8 cellular contexts compared by ENCODE assay signal in genomic region chr12:47156167-47156736, GRCh38.
DNase-seq lines count a peak whose midpoint lies in the region; ATAC-seq, FAIRE-seq and TF ChIP-seq lines count a peak whose summit lies in the region.
"Had no signal": no experiment of that assay in that cellular context is flagged by ENCODE, and none has a peak within 500 bp of the region (broad histone marks: within the 10 kb centered on the region; RNA-seq: fewer than 3 reads in every experiment).

No MANE protein-coding gene starts in this region.

- H3K4me1 Mint-ChIP-seq in HFFc6 (ENCODE audit: low read depth): peaks cover 21% of the 10 kb centered on the region

- H3K9me3 ChIP-seq in fibroblast of lung (ENCODE audit: control insufficient read depth, insufficient read depth, low read depth, low read length) (no peaks in the 10 kb centered on the region), pancreas (no peaks in the 10 kb centered on the region)

- peak; percentile 28 for DNase-seq in HFFc6
- DNase-seq in OCI-M1 (lab: John Stamatoyannopoulos, UW): peak; percentile 75
- peak; percentile 24 to 51 for DNase-seq in fibroblast of lung (ENCODE audit: low read depth in 2 of 2)
- DNase-seq in pancreas: peak in 4 of 6 donors; percentile 31 to 75 (median 54)
- DNase-seq in UCSD-AML1 (lab: John Stamatoyannopoulos, UW; ENCODE audit: unreplicated experiment): no peak
- DNase-seq in NCI-H2227 (lab: John Stamatoyannopoulos, UW; ENCODE audit: unreplicated experiment): no peak

- peak overlapping the region; percentile 53 for H3K27ac Mint-ChIP-seq in HFFc6

- H3K9me3 Mint-ChIP-seq in HFFc6: peaks cover 9% of the 10 kb centered on the region; the same call in 1 of the 2 replicates

- H2AFZ ChIP-seq in fibroblast of lung (ENCODE audit: low read length): no peak overlapping the region

- peaks cover 6% of the 10 kb centered on the region for H3K4me1 ChIP-seq in fibroblast of lung (ENCODE audit: control insufficient read depth, extremely low read depth, insufficient read depth, low read length)
- H3K4me1 ChIP-seq in pancreas: peaks cover 7 to 12% (median 9%) of the 10 kb centered on the region in 3 donors

- 30 to 51% methylated on average over 2 of the region's 2 CpGs for WGBS in pancreas, 2 donors

- H3K27me3 Mint-ChIP-seq in HFFc6 (ENCODE audit: insufficient read depth): no peaks in the 10 kb centered on the region

- intact Hi-C loops in pancreas (cut with DNase I): no loop called here

- H3K4me3 ChIP-seq in fibroblast of lung (replicated peaks in 1 of 4; ENCODE audit: control extremely low read depth in 1 of 4, insufficient read depth in 1 of 4, low read depth in 3 of 4, low read length in 4 of 4): no peak overlapping the region
- H3K4me3 ChIP-seq in pancreas: no peak overlapping the region

- H3K4me2 ChIP-seq in fibroblast of lung (ENCODE audit: extremely low read depth, insufficient read depth, low read length): no peak overlapping the region

- H4K20me1 ChIP-seq in fibroblast of lung (ENCODE audit: control insufficient read depth, extremely low read depth, insufficient read depth, low read length): no peaks in the 10 kb centered on the region

- H3K27me3 ChIP-seq in fibroblast of lung (ENCODE audit: control insufficient read depth, insufficient read depth, low read length) (no peaks in the 10 kb centered on the region), pancreas (no peaks in the 10 kb centered on the region)

- TF ChIP-seq CTCF in HFFc6 (IDR thresholded peaks at IDR 0.05) (no peak), fibroblast of lung (conservative IDR thresholded peaks at IDR 0.05 in 1 of 2, IDR thresholded peaks at IDR 0.05 in 1 of 2; ENCODE audit: low read depth in 1 of 2, low read length in 2 of 2) (no peak), pancreas (IDR thresholded peaks at IDR 0.05) (no peak)

- peak; percentile 91 to 95 (median 94) for ATAC-seq in pancreas
- ATAC-seq in GM21381 (IDR thresholded peaks at IDR 0.05; ENCODE audit: unreplicated experiment): no peak

- no peak overlapping the region for H3K9ac ChIP-seq in fibroblast of lung (ENCODE audit: insufficient read depth, low read length)

- FAIRE-seq in pancreas (lab: Jason Lieb, UNC): no peak
- FAIRE-seq: H54 had no signal

- H3K79me2 ChIP-seq in fibroblast of lung (ENCODE audit: control insufficient read depth, insufficient read depth, low read length): no peaks in the 10 kb centered on the region

- no peaks in the 10 kb centered on the region for H3K36me3 ChIP-seq in fibroblast of lung (ENCODE audit: control insufficient read depth, insufficient read depth, low read length)
- H3K36me3 ChIP-seq in pancreas: no peaks in the 10 kb centered on the region

- H3K27ac ChIP-seq in fibroblast of lung (ENCODE audit: insufficient read depth, low read length) (no peak overlapping the region), pancreas (peak overlapping the region; percentile 7 to 66 (median 48))

- H3K36me3 Mint-ChIP-seq in HFFc6 (ENCODE audit: low read depth): peaks cover 33% of the 10 kb centered on the region

- no peak overlapping the region for H3K4me3 Mint-ChIP-seq in HFFc6

Comparison
In these comparisons a context has a peak if more than half of its experiments do, and no peak if none do; other contexts are left out.
1. DNase-seq: peak in HFFc6 (single experiment), OCI-M1 (single experiment), fibroblast of lung (2 of 2) and pancreas (4 of 6); none in UCSD-AML1 (single experiment) and NCI-H2227 (single experiment).